ENCODE assay signal across 1 cellular context in genomic region chr2:232300894-232301387, GRCh38.
A peak's percentile ranks its signal among the peaks of the same experiment; 100 is the strongest.
TF ChIP-seq lines count a peak whose summit lies in the region.

No MANE protein-coding gene starts in this region.

TF ChIP-seq in HepG2, 621 proteins besides CTCF, POLR2A, EP300 and RAD21 (continued from another document and continues in another):
- TF ChIP-seq ZBTB43 (CRISPR knock-in tag; conservative IDR thresholded peaks at IDR 0.05), result 0 out of 2 replicates have a peak, but pooled peaks have one; percentile 54
- no peak for TF ChIP-seq CREBL2 (CRISPR knock-in tag; IDR thresholded peaks at IDR 0.05; ENCODE audit: borderline replicate concordance)
- peak; percentile 100 for TF ChIP-seq ZNF205 (CRISPR knock-in tag; IDR thresholded peaks at IDR 0.05)
- no peak for TF ChIP-seq ZNF318 (CRISPR knock-in tag; IDR thresholded peaks at IDR 0.05)
- TF ChIP-seq KDM6A (CRISPR knock-in tag; IDR thresholded peaks at IDR 0.05; ENCODE audit: low read depth), result no peak
- TF ChIP-seq CHD2 (IDR thresholded peaks at IDR 0.05; ENCODE audit: low read depth, low read length), result no peak
- TF ChIP-seq ZNF253 (CRISPR knock-in tag; IDR thresholded peaks at IDR 0.05; ENCODE audit: borderline replicate concordance), result no peak
- TF ChIP-seq ZNF724P (CRISPR knock-in tag; IDR thresholded peaks at IDR 0.05; ENCODE audit: borderline replicate concordance), result no peak
- no peak for TF ChIP-seq GTF2F1 (IDR thresholded peaks at IDR 0.05; ENCODE audit: low read length)
- TF ChIP-seq PBX2 (CRISPR knock-in tag; IDR thresholded peaks at IDR 0.05), result no peak
- no peak for TF ChIP-seq TBP (CRISPR knock-in tag; IDR thresholded peaks at IDR 0.05)
- no peak for TF ChIP-seq ZNF512 (CRISPR knock-in tag; IDR thresholded peaks at IDR 0.05)
- peak; percentile 59; the same call in 1 of the 2 replicates for TF ChIP-seq ZSCAN9 (CRISPR knock-in tag; IDR thresholded peaks at IDR 0.05; ENCODE audit: borderline replicate concordance)
- TF ChIP-seq ISL2 (CRISPR knock-in tag; IDR thresholded peaks at IDR 0.05), result peak; percentile 79
- peak; percentile 95; the same call in 1 of the 2 replicates for TF ChIP-seq JUNB (CRISPR knock-in tag; IDR thresholded peaks at IDR 0.05; ENCODE audit: borderline replicate concordance)
- TF ChIP-seq ZSCAN22 (CRISPR knock-in tag; IDR thresholded peaks at IDR 0.05), result no peak
- TF ChIP-seq ZSCAN21 (CRISPR knock-in tag; IDR thresholded peaks at IDR 0.05; ENCODE audit: borderline replicate concordance), result no peak
- no peak for TF ChIP-seq RFX3 (CRISPR knock-in tag; IDR thresholded peaks at IDR 0.05)
- no peak for TF ChIP-seq NR2F2 (IDR thresholded peaks at IDR 0.05; ENCODE audit: borderline replicate concordance, low read depth)
- TF ChIP-seq MTF1 (CRISPR knock-in tag; IDR thresholded peaks at IDR 0.05), result no peak
- no peak for TF ChIP-seq ZNF678 (CRISPR knock-in tag; IDR thresholded peaks at IDR 0.05)
- no peak for TF ChIP-seq ZNF235 (CRISPR knock-in tag; IDR thresholded peaks at IDR 0.05; ENCODE audit: borderline replicate concordance)
- no peak for TF ChIP-seq ZNF18 (CRISPR knock-in tag; IDR thresholded peaks at IDR 0.05; ENCODE audit: insufficient replicate concordance)
- TF ChIP-seq ZNF772 (CRISPR knock-in tag; IDR thresholded peaks at IDR 0.05), result no peak
- no peak for TF ChIP-seq HOXD1 (CRISPR knock-in tag; IDR thresholded peaks at IDR 0.05)
- TF ChIP-seq TRIM24 (CRISPR knock-in tag; IDR thresholded peaks at IDR 0.05), result no peak
- no peak for TF ChIP-seq ZBTB49 (CRISPR knock-in tag; IDR thresholded peaks at IDR 0.05; ENCODE audit: borderline replicate concordance)
- TF ChIP-seq CEBPG (CRISPR knock-in tag; IDR thresholded peaks at IDR 0.05), result peak; percentile 18; the same call in 1 of the 2 replicates
- no peak for TF ChIP-seq ZNF619 (CRISPR knock-in tag; IDR thresholded peaks at IDR 0.05)
- TF ChIP-seq ZNF441 (CRISPR knock-in tag; IDR thresholded peaks at IDR 0.05; ENCODE audit: borderline replicate concordance), result no peak
- TF ChIP-seq AHR (CRISPR knock-in tag; IDR thresholded peaks at IDR 0.05), result no peak
- TF ChIP-seq U2AF2 (IDR thresholded peaks at IDR 0.05; ENCODE audit: low read depth, low read length), result no peak
- no peak for TF ChIP-seq IRF1 (CRISPR knock-in tag; IDR thresholded peaks at IDR 0.05; ENCODE audit: low read depth)
- TF ChIP-seq SKI (IDR thresholded peaks at IDR 0.05; ENCODE audit: partially characterized antibody), result peak; percentile 70
- no peak for TF ChIP-seq HNRNPLL (IDR thresholded peaks at IDR 0.05; ENCODE audit: low read depth, low read length, poor library complexity, severe bottlenecking)
- no peak for TF ChIP-seq CEBPB (IDR thresholded peaks at IDR 0.05; ENCODE audit: borderline replicate concordance, low read depth, low read length)
- TF ChIP-seq AKNA (CRISPR knock-in tag; IDR thresholded peaks at IDR 0.05; ENCODE audit: borderline replicate concordance), result no peak
- 0 out of 2 replicates have a peak, but pooled peaks have one; percentile 82 for TF ChIP-seq DNMT3B (CRISPR knock-in tag; conservative IDR thresholded peaks at IDR 0.05)
